1 cellular context compared by ENCODE assay signal in the genomic region with DNA sequence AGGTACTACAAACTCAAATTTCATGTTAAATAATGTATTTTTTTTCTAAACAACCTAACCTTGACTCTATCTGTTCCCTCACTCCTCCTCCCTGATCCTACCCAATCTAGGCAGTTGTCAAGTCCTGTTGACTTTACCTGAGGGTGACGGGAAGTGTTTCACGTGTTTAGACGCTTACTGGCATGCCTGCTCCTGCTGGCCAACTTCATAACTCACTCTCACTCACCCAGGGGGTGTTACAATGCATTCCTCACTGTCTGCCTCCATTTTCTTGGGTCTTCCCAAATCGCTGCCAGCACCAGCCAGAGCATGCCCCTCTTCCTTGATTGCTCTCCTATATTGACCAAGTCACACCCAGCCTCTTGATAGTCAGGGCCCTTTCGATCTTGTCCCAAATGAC.
A peak's percentile ranks its signal among the peaks of the same experiment; 100 is the strongest.
TF ChIP-seq lines count a peak whose summit lies in the region.

No MANE protein-coding gene starts in this region.

TF ChIP-seq in HepG2, 621 proteins besides CTCF, POLR2A, EP300 and RAD21 (continued from another document and continues in another):
- TF ChIP-seq, protein P1, sequence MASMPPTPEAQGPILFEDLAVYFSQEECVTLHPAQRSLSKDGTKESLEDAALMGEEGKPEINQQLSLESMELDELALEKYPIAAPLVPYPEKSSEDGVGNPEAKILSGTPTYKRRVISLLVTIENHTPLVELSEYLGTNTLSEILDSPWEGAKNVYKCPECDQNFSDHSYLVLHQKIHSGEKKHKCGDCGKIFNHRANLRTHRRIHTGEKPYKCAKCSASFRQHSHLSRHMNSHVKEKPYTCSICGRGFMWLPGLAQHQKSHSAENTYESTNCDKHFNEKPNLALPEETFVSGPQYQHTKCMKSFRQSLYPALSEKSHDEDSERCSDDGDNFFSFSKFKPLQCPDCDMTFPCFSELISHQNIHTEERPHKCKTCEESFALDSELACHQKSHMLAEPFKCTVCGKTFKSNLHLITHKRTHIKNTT (CRISPR knock-in tag; IDR thresholded peaks at IDR 0.05) = no peak
- TF ChIP-seq TAF1 (CRISPR knock-in tag; IDR thresholded peaks at IDR 0.05) (no peak), KLF13 (CRISPR knock-in tag; IDR thresholded peaks at IDR 0.05) (no peak), ATM (IDR thresholded peaks at IDR 0.05; ENCODE audit: borderline replicate concordance) (no peak), CAMTA2 (CRISPR knock-in tag; IDR thresholded peaks at IDR 0.05; ENCODE audit: borderline replicate concordance) (no peak), ZNF768 (CRISPR knock-in tag; IDR thresholded peaks at IDR 0.05) (no peak), NCOA1 (CRISPR knock-in tag; IDR thresholded peaks at IDR 0.05) (no peak), HNF4G (IDR thresholded peaks at IDR 0.05; ENCODE audit: borderline replicate concordance, low read depth, low read length) (no peak), HNF4G (CRISPR knock-in tag; IDR thresholded peaks at IDR 0.05; ENCODE audit: borderline replicate concordance, low read depth) (no peak), SRSF1 (optimal IDR thresholded peaks at IDR 0.05; ENCODE audit: low read depth, low read length) (no peak), ZFP36L2 (CRISPR knock-in tag; IDR thresholded peaks at IDR 0.05) (no peak), ZNF703 (CRISPR knock-in tag; IDR thresholded peaks at IDR 0.05; ENCODE audit: borderline replicate concordance) (no peak), ZNF207 (IDR thresholded peaks at IDR 0.05; ENCODE audit: borderline replicate concordance) (no peak), BORCS8-MEF2B (CRISPR knock-in tag; IDR thresholded peaks at IDR 0.05) (no peak), ZKSCAN8 (CRISPR knock-in tag; IDR thresholded peaks at IDR 0.05; ENCODE audit: borderline replicate concordance) (0 out of 2 replicates have a peak, but pooled peaks have one; percentile 39), AKAP8 (CRISPR knock-in tag; IDR thresholded peaks at IDR 0.05) (0 out of 2 replicates have a peak, but pooled peaks have one; percentile 25), MEF2D (CRISPR knock-in tag; IDR thresholded peaks at IDR 0.05) (peak; percentile 37; the same call in 1 of the 2 replicates), GABPB1 (CRISPR knock-in tag; IDR thresholded peaks at IDR 0.05) (peak; percentile 31; the same call in 1 of the 2 replicates), ZNF530 (CRISPR knock-in tag; IDR thresholded peaks at IDR 0.05; ENCODE audit: low read depth) (no peak), MED1 (CRISPR knock-in tag; IDR thresholded peaks at IDR 0.05) (peak; percentile 86), EED (CRISPR knock-in tag; IDR thresholded peaks at IDR 0.05) (no peak), FOSL2 (CRISPR knock-in tag; IDR thresholded peaks at IDR 0.05) (peak; percentile 84), ZMYM3 (CRISPR knock-in tag; IDR thresholded peaks at IDR 0.05) (no peak), ATAD3A (CRISPR knock-in tag; IDR thresholded peaks at IDR 0.05) (no peak), ZNF350 (CRISPR knock-in tag; IDR thresholded peaks at IDR 0.05; ENCODE audit: borderline replicate concordance, low read depth) (peak; percentile 27; the same call in 1 of the 2 replicates), SP5 (CRISPR knock-in tag; IDR thresholded peaks at IDR 0.05; ENCODE audit: borderline replicate concordance, low read depth) (peak; percentile 74), PAF1 (CRISPR knock-in tag; IDR thresholded peaks at IDR 0.05) (no peak), CHD2 (IDR thresholded peaks at IDR 0.05; ENCODE audit: low read depth, low read length) (no peak), ZBTB8A (CRISPR knock-in tag; IDR thresholded peaks at IDR 0.05; ENCODE audit: borderline replicate concordance, low read depth) (no peak), ZSCAN31 (CRISPR knock-in tag; IDR thresholded peaks at IDR 0.05; ENCODE audit: low read depth) (peak; percentile 45; the same call in 1 of the 2 replicates), FOXJ3 (CRISPR knock-in tag; IDR thresholded peaks at IDR 0.05; ENCODE audit: borderline replicate concordance) (no peak), ZNF34 (CRISPR knock-in tag; IDR thresholded peaks at IDR 0.05; ENCODE audit: borderline replicate concordance) (no peak), ZNF432 (CRISPR knock-in tag; IDR thresholded peaks at IDR 0.05; ENCODE audit: borderline replicate concordance) (no peak), ZIK1 (CRISPR knock-in tag; IDR thresholded peaks at IDR 0.05; ENCODE audit: borderline replicate concordance, low read depth) (no peak), ZNF737 (CRISPR knock-in tag; IDR thresholded peaks at IDR 0.05; ENCODE audit: borderline replicate concordance) (no peak), ZNF234 (CRISPR knock-in tag; conservative IDR thresholded peaks at IDR 0.05) (no peak), CBFB (CRISPR knock-in tag; IDR thresholded peaks at IDR 0.05) (no peak), MTA3 (CRISPR knock-in tag; IDR thresholded peaks at IDR 0.05) (no peak)
- TF ChIP-seq, protein P2, sequence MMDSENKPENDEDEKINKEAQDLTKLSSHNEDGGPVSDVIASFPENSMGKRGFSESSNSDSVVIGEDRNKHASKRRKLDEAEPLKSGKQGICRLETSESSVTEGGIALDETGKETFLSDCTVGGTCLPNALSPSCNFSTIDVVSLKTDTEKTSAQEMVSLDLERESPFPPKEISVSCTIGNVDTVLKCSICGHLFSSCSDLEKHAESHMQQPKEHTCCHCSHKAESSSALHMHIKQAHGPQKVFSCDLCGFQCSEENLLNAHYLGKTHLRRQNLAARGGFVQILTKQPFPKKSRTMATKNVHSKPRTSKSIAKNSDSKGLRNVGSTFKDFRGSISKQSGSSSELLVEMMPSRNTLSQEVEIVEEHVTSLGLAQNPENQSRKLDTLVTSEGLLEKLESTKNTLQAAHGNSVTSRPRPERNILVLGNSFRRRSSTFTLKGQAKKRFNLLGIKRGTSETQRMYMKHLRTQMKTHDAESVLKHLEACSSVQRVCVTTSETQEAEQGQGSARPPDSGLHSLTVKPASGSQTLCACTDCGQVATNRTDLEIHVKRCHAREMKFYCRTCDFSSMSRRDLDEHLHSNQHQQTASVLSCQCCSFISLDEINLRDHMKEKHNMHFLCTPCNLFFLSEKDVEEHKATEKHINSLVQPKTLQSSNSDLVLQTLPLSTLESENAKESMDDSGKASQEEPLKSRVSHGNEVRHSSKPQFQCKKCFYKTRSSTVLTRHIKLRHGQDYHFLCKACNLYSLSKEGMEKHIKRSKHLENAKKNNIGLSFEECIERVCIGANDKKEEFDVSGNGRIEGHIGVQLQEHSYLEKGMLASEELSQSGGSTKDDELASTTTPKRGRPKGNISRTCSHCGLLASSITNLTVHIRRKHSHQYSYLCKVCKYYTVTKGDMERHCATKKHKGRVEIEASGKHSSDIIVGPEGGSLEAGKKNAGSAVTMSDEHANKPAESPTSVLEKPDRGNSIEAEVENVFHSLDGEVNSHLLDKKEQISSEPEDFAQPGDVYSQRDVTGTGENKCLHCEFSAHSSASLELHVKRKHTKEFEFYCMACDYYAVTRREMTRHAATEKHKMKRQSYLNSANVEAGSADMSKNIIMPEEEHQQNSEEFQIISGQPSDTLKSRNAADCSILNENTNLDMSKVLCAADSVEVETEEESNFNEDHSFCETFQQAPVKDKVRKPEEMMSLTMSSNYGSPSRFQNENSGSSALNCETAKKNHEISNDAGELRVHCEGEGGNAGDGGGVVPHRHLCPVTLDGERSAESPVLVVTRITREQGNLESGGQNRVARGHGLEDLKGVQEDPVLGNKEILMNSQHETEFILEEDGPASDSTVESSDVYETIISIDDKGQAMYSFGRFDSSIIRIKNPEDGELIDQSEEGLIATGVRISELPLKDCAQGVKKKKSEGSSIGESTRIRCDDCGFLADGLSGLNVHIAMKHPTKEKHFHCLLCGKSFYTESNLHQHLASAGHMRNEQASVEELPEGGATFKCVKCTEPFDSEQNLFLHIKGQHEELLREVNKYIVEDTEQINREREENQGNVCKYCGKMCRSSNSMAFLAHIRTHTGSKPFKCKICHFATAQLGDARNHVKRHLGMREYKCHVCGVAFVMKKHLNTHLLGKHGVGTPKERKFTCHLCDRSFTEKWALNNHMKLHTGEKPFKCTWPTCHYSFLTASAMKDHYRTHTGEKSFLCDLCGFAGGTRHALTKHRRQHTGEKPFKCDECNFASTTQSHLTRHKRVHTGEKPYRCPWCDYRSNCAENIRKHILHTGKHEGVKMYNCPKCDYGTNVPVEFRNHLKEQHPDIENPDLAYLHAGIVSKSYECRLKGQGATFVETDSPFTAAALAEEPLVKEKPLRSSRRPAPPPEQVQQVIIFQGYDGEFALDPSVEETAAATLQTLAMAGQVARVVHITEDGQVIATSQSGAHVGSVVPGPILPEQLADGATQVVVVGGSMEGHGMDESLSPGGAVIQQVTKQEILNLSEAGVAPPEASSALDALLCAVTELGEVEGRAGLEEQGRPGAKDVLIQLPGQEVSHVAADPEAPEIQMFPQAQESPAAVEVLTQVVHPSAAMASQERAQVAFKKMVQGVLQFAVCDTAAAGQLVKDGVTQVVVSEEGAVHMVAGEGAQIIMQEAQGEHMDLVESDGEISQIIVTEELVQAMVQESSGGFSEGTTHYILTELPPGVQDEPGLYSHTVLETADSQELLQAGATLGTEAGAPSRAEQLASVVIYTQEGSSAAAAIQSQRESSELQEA (CRISPR knock-in tag; IDR thresholded peaks at IDR 0.05; ENCODE audit: not compliant biosample characterization) = no peak
- TF ChIP-seq, protein P3, sequence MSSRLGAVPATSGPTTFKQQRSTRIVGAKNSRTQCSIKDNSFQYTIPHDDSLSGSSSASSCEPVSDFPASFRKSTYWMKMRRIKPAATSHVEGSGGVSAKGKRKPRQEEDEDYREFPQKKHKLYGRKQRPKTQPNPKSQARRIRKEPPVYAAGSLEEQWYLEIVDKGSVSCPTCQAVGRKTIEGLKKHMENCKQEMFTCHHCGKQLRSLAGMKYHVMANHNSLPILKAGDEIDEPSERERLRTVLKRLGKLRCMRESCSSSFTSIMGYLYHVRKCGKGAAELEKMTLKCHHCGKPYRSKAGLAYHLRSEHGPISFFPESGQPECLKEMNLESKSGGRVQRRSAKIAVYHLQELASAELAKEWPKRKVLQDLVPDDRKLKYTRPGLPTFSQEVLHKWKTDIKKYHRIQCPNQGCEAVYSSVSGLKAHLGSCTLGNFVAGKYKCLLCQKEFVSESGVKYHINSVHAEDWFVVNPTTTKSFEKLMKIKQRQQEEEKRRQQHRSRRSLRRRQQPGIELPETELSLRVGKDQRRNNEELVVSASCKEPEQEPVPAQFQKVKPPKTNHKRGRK (CRISPR knock-in tag; IDR thresholded peaks at IDR 0.05) = no peak
- TF ChIP-seq, protein P4, sequence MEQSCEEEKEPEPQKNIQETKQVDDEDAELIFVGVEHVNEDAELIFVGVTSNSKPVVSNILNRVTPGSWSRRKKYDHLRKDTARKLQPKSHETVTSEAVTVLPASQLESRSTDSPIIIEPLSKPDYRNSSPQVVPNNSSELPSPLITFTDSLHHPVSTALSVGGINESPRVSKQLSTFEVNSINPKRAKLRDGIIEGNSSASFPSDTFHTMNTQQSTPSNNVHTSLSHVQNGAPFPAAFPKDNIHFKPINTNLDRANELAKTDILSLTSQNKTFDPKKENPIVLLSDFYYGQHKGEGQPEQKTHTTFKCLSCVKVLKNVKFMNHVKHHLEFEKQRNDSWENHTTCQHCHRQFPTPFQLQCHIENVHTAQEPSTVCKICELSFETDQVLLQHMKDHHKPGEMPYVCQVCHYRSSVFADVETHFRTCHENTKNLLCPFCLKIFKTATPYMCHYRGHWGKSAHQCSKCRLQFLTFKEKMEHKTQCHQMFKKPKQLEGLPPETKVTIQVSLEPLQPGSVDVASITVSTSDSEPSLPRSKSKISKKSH (CRISPR knock-in tag; IDR thresholded peaks at IDR 0.05; ENCODE audit: borderline replicate concordance) = no peak
- TF ChIP-seq, protein P5, sequence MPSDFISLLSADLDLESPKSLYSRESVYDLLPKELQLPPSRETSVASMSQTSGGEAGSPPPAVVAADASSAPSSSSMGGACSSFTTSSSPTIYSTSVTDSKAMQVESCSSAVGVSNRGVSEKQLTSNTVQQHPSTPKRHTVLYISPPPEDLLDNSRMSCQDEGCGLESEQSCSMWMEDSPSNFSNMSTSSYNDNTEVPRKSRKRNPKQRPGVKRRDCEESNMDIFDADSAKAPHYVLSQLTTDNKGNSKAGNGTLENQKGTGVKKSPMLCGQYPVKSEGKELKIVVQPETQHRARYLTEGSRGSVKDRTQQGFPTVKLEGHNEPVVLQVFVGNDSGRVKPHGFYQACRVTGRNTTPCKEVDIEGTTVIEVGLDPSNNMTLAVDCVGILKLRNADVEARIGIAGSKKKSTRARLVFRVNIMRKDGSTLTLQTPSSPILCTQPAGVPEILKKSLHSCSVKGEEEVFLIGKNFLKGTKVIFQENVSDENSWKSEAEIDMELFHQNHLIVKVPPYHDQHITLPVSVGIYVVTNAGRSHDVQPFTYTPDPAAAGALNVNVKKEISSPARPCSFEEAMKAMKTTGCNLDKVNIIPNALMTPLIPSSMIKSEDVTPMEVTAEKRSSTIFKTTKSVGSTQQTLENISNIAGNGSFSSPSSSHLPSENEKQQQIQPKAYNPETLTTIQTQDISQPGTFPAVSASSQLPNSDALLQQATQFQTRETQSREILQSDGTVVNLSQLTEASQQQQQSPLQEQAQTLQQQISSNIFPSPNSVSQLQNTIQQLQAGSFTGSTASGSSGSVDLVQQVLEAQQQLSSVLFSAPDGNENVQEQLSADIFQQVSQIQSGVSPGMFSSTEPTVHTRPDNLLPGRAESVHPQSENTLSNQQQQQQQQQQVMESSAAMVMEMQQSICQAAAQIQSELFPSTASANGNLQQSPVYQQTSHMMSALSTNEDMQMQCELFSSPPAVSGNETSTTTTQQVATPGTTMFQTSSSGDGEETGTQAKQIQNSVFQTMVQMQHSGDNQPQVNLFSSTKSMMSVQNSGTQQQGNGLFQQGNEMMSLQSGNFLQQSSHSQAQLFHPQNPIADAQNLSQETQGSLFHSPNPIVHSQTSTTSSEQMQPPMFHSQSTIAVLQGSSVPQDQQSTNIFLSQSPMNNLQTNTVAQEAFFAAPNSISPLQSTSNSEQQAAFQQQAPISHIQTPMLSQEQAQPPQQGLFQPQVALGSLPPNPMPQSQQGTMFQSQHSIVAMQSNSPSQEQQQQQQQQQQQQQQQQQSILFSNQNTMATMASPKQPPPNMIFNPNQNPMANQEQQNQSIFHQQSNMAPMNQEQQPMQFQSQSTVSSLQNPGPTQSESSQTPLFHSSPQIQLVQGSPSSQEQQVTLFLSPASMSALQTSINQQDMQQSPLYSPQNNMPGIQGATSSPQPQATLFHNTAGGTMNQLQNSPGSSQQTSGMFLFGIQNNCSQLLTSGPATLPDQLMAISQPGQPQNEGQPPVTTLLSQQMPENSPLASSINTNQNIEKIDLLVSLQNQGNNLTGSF (CRISPR knock-in tag; IDR thresholded peaks at IDR 0.05) = no peak
- TF ChIP-seq, protein P6, sequence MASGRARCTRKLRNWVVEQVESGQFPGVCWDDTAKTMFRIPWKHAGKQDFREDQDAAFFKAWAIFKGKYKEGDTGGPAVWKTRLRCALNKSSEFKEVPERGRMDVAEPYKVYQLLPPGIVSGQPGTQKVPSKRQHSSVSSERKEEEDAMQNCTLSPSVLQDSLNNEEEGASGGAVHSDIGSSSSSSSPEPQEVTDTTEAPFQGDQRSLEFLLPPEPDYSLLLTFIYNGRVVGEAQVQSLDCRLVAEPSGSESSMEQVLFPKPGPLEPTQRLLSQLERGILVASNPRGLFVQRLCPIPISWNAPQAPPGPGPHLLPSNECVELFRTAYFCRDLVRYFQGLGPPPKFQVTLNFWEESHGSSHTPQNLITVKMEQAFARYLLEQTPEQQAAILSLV (CRISPR knock-in tag; IDR thresholded peaks at IDR 0.05; ENCODE audit: borderline replicate concordance) = no peak
